In the genomic region with DNA sequence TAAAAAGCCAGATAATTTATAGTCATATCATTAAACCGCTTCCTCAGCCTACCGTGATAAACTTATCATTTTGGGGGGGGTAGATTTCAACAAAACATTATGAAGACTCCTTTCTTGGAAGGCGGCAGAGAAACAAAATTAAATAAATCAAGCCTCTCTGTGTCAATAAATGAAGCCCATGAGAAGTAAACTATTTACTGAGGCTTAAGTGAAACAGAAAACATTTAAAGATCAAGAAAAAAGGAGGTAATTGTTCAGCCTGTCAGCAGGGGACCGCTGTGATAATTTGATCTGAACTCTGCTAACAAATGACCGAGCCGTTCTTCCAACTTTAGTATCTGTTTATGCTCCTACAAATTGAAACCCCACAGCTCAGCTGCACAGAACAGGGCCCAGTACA, we compare ENCODE assay signal across 13 cellular contexts.
"Had no signal": no experiment of that assay in that cellular context is flagged by ENCODE, and none has a peak within 500 bp of the region (broad histone marks: within the 10 kb centered on the region; RNA-seq: fewer than 3 reads in every experiment).

No MANE protein-coding gene starts in this region.

- H3K4me3 ChIP-seq: adrenal gland, tibial nerve had no signal

- H3K27ac ChIP-seq: adrenal gland, parathyroid adenoma, tibial nerve had no signal

- H3K36me3 ChIP-seq: adrenal gland, tibial nerve had no signal

- H3K9me3 ChIP-seq: adrenal gland, tibial nerve had no signal

- DNase-seq: activated CD4-positive, alpha-beta memory T cell treated with anti-CD3 and anti-CD28 coated beads, Interleukin-2, amount 10 ng/mL, durations not matched to agents 7 days and 5 days; activated CD4-positive, alpha-beta T cell treated with anti-CD3 and anti-CD28 coated beads for 4 hours; activated effector memory CD4-positive, alpha-beta T cell treated with Interleukin-2 at 50 U/mL for 16 hours; activated naive CD4-positive, alpha-beta T cell treated with anti-CD3 and anti-CD28 coated beads, Interleukin-2, amount 50 U/mL, for 16 hours; activated T-cell treated with anti-CD3 and anti-CD28 coated beads, Interleukin-2, amount 50 U/mL, for 4 hours; adrenal gland; caudate nucleus; hypothalamus; kidney glomerular epithelial cell; stimulated activated CD4-positive, alpha-beta T cell treated with anti-CD3 and anti-CD28 coated beads, Interleukin-4, amount 100 ng/mL, for 24 hours; stimulated activated naive CD4-positive, alpha-beta T cell had no signal

- H3K4me1 ChIP-seq: adrenal gland, parathyroid adenoma, tibial nerve had no signal

- H3K9ac ChIP-seq: parathyroid adenoma had no signal

- H2AFZ ChIP-seq: parathyroid adenoma had no signal

- H3K79me2 ChIP-seq: parathyroid adenoma had no signal

- H3K27me3 ChIP-seq: adrenal gland, tibial nerve had no signal
